10 cellular contexts compared by ENCODE assay signal in the genomic region with DNA sequence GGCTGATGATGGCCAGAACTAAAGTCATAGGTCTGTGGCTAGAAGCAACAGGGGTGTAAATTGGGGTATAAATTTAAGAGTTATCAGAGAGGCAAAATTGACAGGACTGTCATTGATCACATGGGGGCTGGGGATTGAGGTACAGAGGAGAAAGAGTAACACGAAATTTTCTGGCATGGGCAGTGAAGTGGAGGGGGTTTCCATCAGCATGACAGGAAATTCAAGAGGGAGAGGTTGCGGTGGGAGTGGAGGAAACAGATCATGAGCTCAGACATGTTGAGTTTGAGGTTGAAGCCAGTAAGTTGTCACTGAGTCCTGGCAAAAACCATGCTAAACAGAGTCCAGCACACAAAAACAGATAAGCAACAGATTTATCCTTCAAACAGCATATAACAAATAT.
DNase-seq lines count a peak whose midpoint lies in the region; ATAC-seq, FAIRE-seq and TF ChIP-seq lines count a peak whose summit lies in the region.
"Had no signal": no experiment of that assay in that cellular context is flagged by ENCODE, and none has a peak within 500 bp of the region (broad histone marks: within the 10 kb centered on the region; RNA-seq: fewer than 3 reads in every experiment).

No MANE protein-coding gene starts in this region.

- H3K4me1 ChIP-seq in GM12878 (ENCODE audit: control insufficient read depth, insufficient read depth, low read length), result peaks cover 27% of the 10 kb centered on the region
- H3K4me1 ChIP-seq in stomach, result peaks cover 27 to 56% (median 45%) of the 10 kb centered on the region in 4 donors
- peaks cover 0 to 32% (median 11%) of the 10 kb centered on the region in 6 donors for H3K4me1 ChIP-seq in spleen

- TF ChIP-seq RAD21 in GM12878 (IDR thresholded peaks at IDR 0.05; ENCODE audit: insufficient read depth, low read depth, low read length), result no peak

- TF ChIP-seq CTCF in GM12878 (IDR thresholded peaks at IDR 0.05 in 2 of 3, conservative IDR thresholded peaks at IDR 0.05 in 1 of 3; ENCODE audit: control insufficient read depth in 2 of 3, extremely low read depth in 1 of 3, insufficient read depth in 1 of 3, low read depth in 3 of 3, low read length in 3 of 3), result no peak
- no peak for TF ChIP-seq CTCF in stomach (IDR thresholded peaks at IDR 0.05)
- no peak for TF ChIP-seq CTCF in spleen (IDR thresholded peaks at IDR 0.05 in 8 of 11, conservative IDR thresholded peaks at IDR 0.05 in 3 of 11)

- WGBS in GM12878 (ENCODE audit: insufficient coverage, insufficient replicate concordance, low lambda C conversion rate, missing lambda C conversion rate), result 0% methylated on average over 2 of the region's 2 CpGs
- WGBS in stomach, 5 donors, result 29 to 57% (median 46%) methylated on average over 2 of the region's 2 CpGs
- WGBS in spleen, 5 donors, result 2 to 8% (median 6%) methylated on average over 2 of the region's 2 CpGs

- TF ChIP-seq POLR2A in GM12878 (IDR thresholded peaks at IDR 0.05; ENCODE audit: low read depth, low read length) (no peak), stomach (IDR thresholded peaks at IDR 0.05) (no peak), spleen (IDR thresholded peaks at IDR 0.05) (no peak)

- no peaks in the 10 kb centered on the region for H4K20me1 ChIP-seq in GM12878 (ENCODE audit: control insufficient read depth, insufficient read depth)

- H3K27ac Mint-ChIP-seq in activated naive CD4-positive, alpha-beta T cell treated with anti-CD3 and anti-CD28 coated beads for 36 hours, result peak overlapping the region; percentile 85

- H3K4me3 Mint-ChIP-seq in activated naive CD4-positive, alpha-beta T cell treated with anti-CD3 and anti-CD28 coated beads for 36 hours, result no peak overlapping the region

- CTCF ChIA-PET in activated naive CD4-positive, alpha-beta T cell treated with anti-CD3 and anti-CD28 coated beads for 36 hours (lab: Charles Lee), result no interaction called here
- CTCF ChIA-PET in GM12878 (lab: Yijun Ruan, JAX), result no interaction called here

- POLR2A ChIA-PET in GM12878 (lab: Charles Lee), result interaction anchor here (0.7 kb wide), 1 partner anchor 14 kb away, joined by 3 read pairs; no protein-coding TSS in a partner anchor

- SMC1A ChIA-PET in GM12878 (lab: Charles Lee; ENCODE audit: uncharacterized antibody, unreplicated experiment), result no interaction called here

- H3K27me3 Mint-ChIP-seq in activated naive CD4-positive, alpha-beta T cell treated with anti-CD3 and anti-CD28 coated beads for 36 hours (ENCODE audit: low read depth), result no peaks in the 10 kb centered on the region

- H3K9me3 ChIP-seq in GM12878 (replicated peaks; ENCODE audit: control insufficient read depth, insufficient read depth, low read length) (no peaks in the 10 kb centered on the region), stomach (no peaks in the 10 kb centered on the region), spleen (no peaks in the 10 kb centered on the region)

- peaks cover 27% of the 10 kb centered on the region for H3K4me1 Mint-ChIP-seq in activated naive CD4-positive, alpha-beta T cell treated with anti-CD3 and anti-CD28 coated beads for 36 hours (ENCODE audit: low read depth)

- intact Hi-C loops in activated naive CD4-positive, alpha-beta T cell treated with anti-CD3 and anti-CD28 coated beads for 36 hours (cut with micrococcal nuclease), result loop anchor here (2.0 to 5.0 kb wide), 3 partner anchors 57 to 151 kb away; no protein-coding TSS in a partner anchor
- intact Hi-C loops in GM12878 (cut with micrococcal nuclease; ENCODE audit: unreplicated experiment) (no loop called here), stomach (cut with DNase I; ENCODE audit: low total_unique reads) (no loop called here), spleen (cut with DNase I; ENCODE audit: low total_unique reads) (no loop called here)

- FAIRE-seq in GM12878 (lab: Jason Lieb, UNC), result peak; percentile 62

- BruUV-seq in GM12878 (replicated peaks; lab: Mats Ljungman, UMichigan), result no TSS peak

- H3K9ac ChIP-seq in GM12878 (ENCODE audit: control insufficient read depth, insufficient read depth, low read length), result no peak overlapping the region
- H3K9ac ChIP-seq: parathyroid adenoma had no signal

- H3K36me3 ChIP-seq in GM12878 (ENCODE audit: control insufficient read depth in 2 of 2, insufficient read depth in 2 of 2, low read length in 1 of 2), result no peaks in the 10 kb centered on the region
- H3K36me3 ChIP-seq in stomach, result no peaks in the 10 kb centered on the region
- no peaks in the 10 kb centered on the region for H3K36me3 ChIP-seq in spleen

- no peaks in the 10 kb centered on the region for H3K79me2 ChIP-seq in GM12878 (ENCODE audit: control insufficient read depth, insufficient read depth, low read length)
- H3K79me2 ChIP-seq: parathyroid adenoma had no signal

- H3K36me3 Mint-ChIP-seq in activated naive CD4-positive, alpha-beta T cell treated with anti-CD3 and anti-CD28 coated beads for 36 hours (ENCODE audit: low read depth), result no peaks in the 10 kb centered on the region

- H3K4me2 ChIP-seq in GM12878 (ENCODE audit: control insufficient read depth, insufficient read depth), result no peak overlapping the region; the same call in 1 of the 2 replicates

- H3K9me3 Mint-ChIP-seq in activated naive CD4-positive, alpha-beta T cell treated with anti-CD3 and anti-CD28 coated beads for 36 hours, result peaks cover 2% of the 10 kb centered on the region

- peak; percentile 75 for ATAC-seq in HG03432 (IDR thresholded peaks at IDR 0.05; ENCODE audit: unreplicated experiment)
- peak; percentile 67 for ATAC-seq in GM12878
- ATAC-seq in GM18873 (IDR thresholded peaks at IDR 0.05; ENCODE audit: low FRiP score, unreplicated experiment), result no peak

- H3K4me3 ChIP-seq in GM12878, result no peak overlapping the region
- no peak overlapping the region for H3K4me3 ChIP-seq in stomach
- no peak overlapping the region for H3K4me3 ChIP-seq in spleen

- peak; percentile 72 for DNase-seq in activated naive CD4-positive, alpha-beta T cell treated with anti-CD3 and anti-CD28 coated beads for 36 hours
- DNase-seq in activated naive CD4-positive, alpha-beta T cell (lab: John Stamatoyannopoulos, UW), result no peak
- DNase-seq in GM12878 (ENCODE audit: low read depth, low spot score) (peak; percentile 28), stomach (no peak), islet precursor cell (no peak), spleen (no peak)
- DNase-seq: NCI-H69 had no signal

- in situ Hi-C loops in GM12878 (cut with MboI), result no loop called here

- TF ChIP-seq EP300 in GM12878 (IDR thresholded peaks at IDR 0.05; ENCODE audit: borderline replicate concordance in 1 of 2, control insufficient read depth in 1 of 2, low read depth in 2 of 2, low read length in 2 of 2), result no peak
- no peak for TF ChIP-seq EP300 in stomach (IDR thresholded peaks at IDR 0.05)

- RAD21 ChIA-PET in GM12878 (lab: Charles Lee; ENCODE audit: unreplicated experiment), result no interaction called here

- H3K27me3 ChIP-seq in GM12878 (replicated peaks in 1 of 2; ENCODE audit: control insufficient read depth in 2 of 2, insufficient read depth in 2 of 2, low read length in 1 of 2), result no peaks in the 10 kb centered on the region
- H3K27me3 ChIP-seq in stomach, result no peaks in the 10 kb centered on the region
- no peaks in the 10 kb centered on the region for H3K27me3 ChIP-seq in spleen (replicated peaks in 1 of 7)

- H3K27ac ChIP-seq in GM12878 (ENCODE audit: control insufficient read depth, insufficient read depth) (peak overlapping the region; percentile 53), stomach (peak overlapping the region in 3 of 5 donors; percentile 31 to 58 (median 51)), spleen (no peak overlapping the region)
- H3K27ac ChIP-seq: parathyroid adenoma had no signal

- H2AFZ ChIP-seq in GM12878 (ENCODE audit: control insufficient read depth, low read depth, low read length), result peak overlapping the region; percentile 67
- H2AFZ ChIP-seq: parathyroid adenoma had no signal

TF ChIP-seq in GM12878, 131 proteins besides CTCF, POLR2A, EP300 and RAD21 (continues in another document):
- no peak; the same call in 1 of the 2 replicates for TF ChIP-seq MTA2 (IDR thresholded peaks at IDR 0.05; ENCODE audit: low read depth)
- TF ChIP-seq TBL1XR1 (IDR thresholded peaks at IDR 0.05; ENCODE audit: low read depth, low read length), result no peak
- no peak for TF ChIP-seq ATF7 (IDR thresholded peaks at IDR 0.05; ENCODE audit: low read depth)
- TF ChIP-seq, protein P1, sequence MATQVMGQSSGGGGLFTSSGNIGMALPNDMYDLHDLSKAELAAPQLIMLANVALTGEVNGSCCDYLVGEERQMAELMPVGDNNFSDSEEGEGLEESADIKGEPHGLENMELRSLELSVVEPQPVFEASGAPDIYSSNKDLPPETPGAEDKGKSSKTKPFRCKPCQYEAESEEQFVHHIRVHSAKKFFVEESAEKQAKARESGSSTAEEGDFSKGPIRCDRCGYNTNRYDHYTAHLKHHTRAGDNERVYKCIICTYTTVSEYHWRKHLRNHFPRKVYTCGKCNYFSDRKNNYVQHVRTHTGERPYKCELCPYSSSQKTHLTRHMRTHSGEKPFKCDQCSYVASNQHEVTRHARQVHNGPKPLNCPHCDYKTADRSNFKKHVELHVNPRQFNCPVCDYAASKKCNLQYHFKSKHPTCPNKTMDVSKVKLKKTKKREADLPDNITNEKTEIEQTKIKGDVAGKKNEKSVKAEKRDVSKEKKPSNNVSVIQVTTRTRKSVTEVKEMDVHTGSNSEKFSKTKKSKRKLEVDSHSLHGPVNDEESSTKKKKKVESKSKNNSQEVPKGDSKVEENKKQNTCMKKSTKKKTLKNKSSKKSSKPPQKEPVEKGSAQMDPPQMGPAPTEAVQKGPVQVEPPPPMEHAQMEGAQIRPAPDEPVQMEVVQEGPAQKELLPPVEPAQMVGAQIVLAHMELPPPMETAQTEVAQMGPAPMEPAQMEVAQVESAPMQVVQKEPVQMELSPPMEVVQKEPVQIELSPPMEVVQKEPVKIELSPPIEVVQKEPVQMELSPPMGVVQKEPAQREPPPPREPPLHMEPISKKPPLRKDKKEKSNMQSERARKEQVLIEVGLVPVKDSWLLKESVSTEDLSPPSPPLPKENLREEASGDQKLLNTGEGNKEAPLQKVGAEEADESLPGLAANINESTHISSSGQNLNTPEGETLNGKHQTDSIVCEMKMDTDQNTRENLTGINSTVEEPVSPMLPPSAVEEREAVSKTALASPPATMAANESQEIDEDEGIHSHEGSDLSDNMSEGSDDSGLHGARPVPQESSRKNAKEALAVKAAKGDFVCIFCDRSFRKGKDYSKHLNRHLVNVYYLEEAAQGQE (IDR thresholded peaks at IDR 0.05; ENCODE audit: low read depth, low read length), result no peak
- no peak for TF ChIP-seq ASH2L (IDR thresholded peaks at IDR 0.05; ENCODE audit: borderline replicate concordance, low read depth)
- no peak for TF ChIP-seq HDAC6 (IDR thresholded peaks at IDR 0.05; ENCODE audit: unreplicated experiment)
- no peak for TF ChIP-seq EZH2 (IDR thresholded peaks at IDR 0.05; ENCODE audit: borderline replicate concordance, control insufficient read depth, low read depth, low read length)
- TF ChIP-seq CEBPB (IDR thresholded peaks at IDR 0.05; ENCODE audit: borderline replicate concordance in 1 of 2, low read depth in 2 of 2, low read length in 2 of 2), result no peak
- no peak for TF ChIP-seq GABPA (IDR thresholded peaks at IDR 0.05; ENCODE audit: low read depth)
- no peak for TF ChIP-seq NR2C2 (IDR thresholded peaks at IDR 0.05; ENCODE audit: borderline replicate concordance, control insufficient read depth, insufficient read length, low read depth)
- no peak for TF ChIP-seq ZZZ3 (IDR thresholded peaks at IDR 0.05; ENCODE audit: control insufficient read depth, insufficient read length, low read depth)

Comparison
In these comparisons a context has a peak if more than half of its experiments do, and no peak if none do; other contexts are left out.
1. DNase-seq: peak in activated naive CD4-positive, alpha-beta T cell treated with anti-CD3 and anti-CD28 coated beads for 36 hours (single experiment) and GM12878 (single experiment); none in activated naive CD4-positive, alpha-beta T cell (0 of 4), stomach (single experiment), islet precursor cell (single experiment) and spleen (single experiment).
2. H3K27ac ChIP-seq: peak in GM12878 (single experiment) and stomach (3 of 5); none in spleen (0 of 8).